23 cellular contexts compared by ENCODE assay signal in genomic region chr7:148397555-148397954, GRCh38.
A peak's percentile ranks its signal among the peaks of the same experiment; 100 is the strongest.
DNase-seq lines count a peak whose midpoint lies in the region; ATAC-seq and TF ChIP-seq lines count a peak whose summit lies in the region.
"Had no signal": no experiment of that assay in that cellular context is flagged by ENCODE, and none has a peak within 500 bp of the region (broad histone marks: within the 10 kb centered on the region; RNA-seq: fewer than 3 reads in every experiment).

No MANE protein-coding gene starts in this region.

- peaks cover 0 to 2% (median 0%) of the 10 kb centered on the region in 5 experiments for H3K9me3 Mint-ChIP-seq in brain
- no peaks in the 10 kb centered on the region for H3K9me3 Mint-ChIP-seq in stimulated activated memory B cell treated with anti-CD40 and anti-IgM and Interleukin-4, amounts not matched to agents 10 μg/mL and 1 μg/mL and 100 μg/mL, for 72 hours
- H3K9me3 Mint-ChIP-seq: CD8-positive, alpha-beta memory T cell had no signal

- ATAC-seq in stimulated activated memory B cell treated with anti-CD40 and anti-IgM and Interleukin-4, amounts not matched to agents 10 μg/mL and 1 μg/mL and 100 μg/mL, for 72 hours, result no peak
- ATAC-seq in HG03175 (IDR thresholded peaks at IDR 0.05; ENCODE audit: unreplicated experiment) (no peak), GM21390 (IDR thresholded peaks at IDR 0.05; ENCODE audit: unreplicated experiment) (no peak)
- ATAC-seq: PC-3 had no signal

- H3K27ac ChIP-seq in KMS-11, result peak overlapping the region; percentile 41; the same call in 1 of the 2 replicates
- H3K27ac ChIP-seq: SK-N-MC had no signal

- no peaks in the 10 kb centered on the region for H3K27me3 Mint-ChIP-seq in brain
- no peaks in the 10 kb centered on the region for H3K27me3 Mint-ChIP-seq in stimulated activated memory B cell treated with anti-CD40 and anti-IgM and Interleukin-4, amounts not matched to agents 10 μg/mL and 1 μg/mL and 100 μg/mL, for 72 hours

- no peaks in the 10 kb centered on the region for H4K20me1 ChIP-seq in KMS-11 (ENCODE audit: insufficient read depth)

- TF ChIP-seq CTCF in KMS-11 (conservative IDR thresholded peaks at IDR 0.05; ENCODE audit: low read depth, low read length) (no peak), brain (conservative IDR thresholded peaks at IDR 0.05) (no peak)

- H3K4me3 ChIP-seq in KMS-11 (IDR thresholded peaks at IDR 0.05; ENCODE audit: insufficient read depth, low read depth, low read length), result no peak overlapping the region
- H3K4me3 ChIP-seq: SK-N-MC had no signal

- peak overlapping the region in 4 of 5 experiments; percentile 36 to 99 (median 69) for H3K27ac Mint-ChIP-seq in brain
- H3K27ac Mint-ChIP-seq in stimulated activated memory B cell treated with anti-CD40 and anti-IgM and Interleukin-4, amounts not matched to agents 10 μg/mL and 1 μg/mL and 100 μg/mL, for 72 hours, result peak overlapping the region; percentile 22
- H3K27ac Mint-ChIP-seq: CD8-positive, alpha-beta memory T cell; HFFc6 had no signal

- H3K4me1 ChIP-seq in KMS-11 (ENCODE audit: low read depth, poor library complexity, severe bottlenecking), result peaks cover 42% of the 10 kb centered on the region

- H3K4me1 Mint-ChIP-seq in brain, result peaks cover 89% of the 10 kb centered on the region
- peaks cover 43% of the 10 kb centered on the region for H3K4me1 Mint-ChIP-seq in stimulated activated memory B cell treated with anti-CD40 and anti-IgM and Interleukin-4, amounts not matched to agents 10 μg/mL and 1 μg/mL and 100 μg/mL, for 72 hours

- no peak overlapping the region for H2AFZ ChIP-seq in KMS-11 (ENCODE audit: low read depth)

- peak overlapping the region; percentile 56; the same call in 1 of the 2 replicates for H3K4me2 ChIP-seq in KMS-11

- no peaks in the 10 kb centered on the region for H3K79me2 ChIP-seq in KMS-11 (ENCODE audit: insufficient read depth, low read depth)

- no peaks in the 10 kb centered on the region for H3K36me3 Mint-ChIP-seq in brain
- peaks cover 6% of the 10 kb centered on the region for H3K36me3 Mint-ChIP-seq in stimulated activated memory B cell treated with anti-CD40 and anti-IgM and Interleukin-4, amounts not matched to agents 10 μg/mL and 1 μg/mL and 100 μg/mL, for 72 hours
- H3K36me3 Mint-ChIP-seq: CD8-positive, alpha-beta memory T cell had no signal

- H3K4me3 Mint-ChIP-seq in brain, result peak overlapping the region in 3 of 5 experiments; percentile 32 to 77 (median 58)
- H3K4me3 Mint-ChIP-seq in stimulated activated memory B cell treated with anti-CD40 and anti-IgM and Interleukin-4, amounts not matched to agents 10 μg/mL and 1 μg/mL and 100 μg/mL, for 72 hours, result no peak overlapping the region
- H3K4me3 Mint-ChIP-seq: CD8-positive, alpha-beta memory T cell; HFFc6 had no signal

- DNase-seq in NCI-H2171 treated with DMSO at 0.1 percent for 48 hours (lab: John Stamatoyannopoulos, UW) (peak; percentile 36), NCI-H2171 (lab: John Stamatoyannopoulos, UW) (no peak)
- no peak for DNase-seq in stimulated activated naive CD4-positive, alpha-beta T cell (lab: John Stamatoyannopoulos, UW)
- DNase-seq: AML-193; C1 segment of cervical spinal cord; Calu3; CD8-positive, alpha-beta memory T cell; DMS153; HFFc6; KBM-7; NCI-H1092; NCI-H187; NCI-H2107; NCI-H226; NCI-H510A treated with DMSO at 0.1 percent for 48 hours; PC-3; Right ventricle myocardium superior had no signal

- no peak overlapping the region for H3K9ac ChIP-seq in KMS-11

- H3K27me3 ChIP-seq in KMS-11 (ENCODE audit: insufficient read depth, low read depth), result no peaks in the 10 kb centered on the region

- H3K36me3 ChIP-seq in KMS-11 (ENCODE audit: insufficient read depth), result no peaks in the 10 kb centered on the region
